Comparison of ENCODE assay signal across 8 cellular contexts in genomic region chr19:27890206-27890605, GRCh38.
"Had no signal": no experiment of that assay in that cellular context is flagged by ENCODE, and none has a peak within 500 bp of the region (broad histone marks: within the 10 kb centered on the region; RNA-seq: fewer than 3 reads in every experiment).

No MANE protein-coding gene starts in this region.

- H3K4me3 Mint-ChIP-seq: GM23338, H9, HFFc6, IgD-negative memory B cell had no signal

- H3K27ac ChIP-seq: HL-60 had no signal

- ATAC-seq: GM23338, HepG2 had no signal

- H2AFZ ChIP-seq: GM23338 had no signal

- H3K4me3 ChIP-seq: GM23338 had no signal

- H3K36me3 Mint-ChIP-seq: IgD-negative memory B cell had no signal

- H3K27me3 Mint-ChIP-seq: IgD-negative memory B cell had no signal

- H3K27ac Mint-ChIP-seq: GM23338, H9, HFFc6, IgD-negative memory B cell had no signal

- H3K4me1 Mint-ChIP-seq: GM23338, H9, IgD-negative memory B cell had no signal

- DNase-seq: H9, HCEC 1CT, HFFc6, KBM-7 had no signal

- H3K4me2 ChIP-seq: GM23338 had no signal
